ENCODE assay signal across 15 cellular contexts in the genomic region with DNA sequence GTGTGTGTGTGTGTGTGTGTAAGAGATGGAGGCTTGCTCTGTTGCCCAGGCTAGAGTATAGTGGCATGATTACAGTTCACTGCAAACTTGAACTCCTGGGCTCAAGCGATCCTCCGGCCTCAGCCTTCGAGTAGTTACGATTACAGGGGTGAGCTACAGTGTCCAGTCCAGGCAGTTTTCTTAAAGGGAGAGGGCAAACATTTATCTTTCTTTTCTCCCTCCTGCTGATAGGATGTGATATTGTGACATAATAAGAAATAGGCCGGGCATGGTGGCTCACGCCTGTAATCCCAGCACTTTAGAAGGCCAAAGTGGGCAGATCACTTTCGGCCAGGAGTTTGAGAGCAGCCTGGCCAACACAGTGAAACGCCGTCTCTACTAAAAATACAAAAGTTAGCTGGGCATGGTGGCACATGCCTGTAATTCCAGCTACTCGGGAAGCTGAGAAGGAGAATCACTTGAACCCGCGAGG. TPM values are rescaled to one million over a fixed set of nuclear protein-coding genes. Genes with fewer than 3 reads are reported as not detected.
DNase-seq lines count a peak whose midpoint lies in the region; ATAC-seq, FAIRE-seq and TF ChIP-seq lines count a peak whose summit lies in the region.
"Had no signal": no experiment of that assay in that cellular context is flagged by ENCODE, and none has a peak within 500 bp of the region (broad histone marks: within the 10 kb centered on the region; RNA-seq: fewer than 3 reads in every experiment).

No MANE protein-coding gene starts in this region.

- TSS peak; percentile 84 for BruUV-seq in HepG2 (replicated peaks; lab: Mats Ljungman, UMichigan)

- H3K27ac Mint-ChIP-seq in activated CD4-positive, alpha-beta memory T cell treated with anti-CD3 and anti-CD28 coated beads for 36 hours: peak overlapping the region; percentile 92
- peak overlapping the region in 8 of 9 donors; percentile 91 to 99 (median 98) for H3K27ac Mint-ChIP-seq in naive thymus-derived CD4-positive, alpha-beta T cell

- CTCF ChIA-PET in HepG2 (lab: Yijun Ruan, JAX; ENCODE audit: low intra/inter-chr PET ratio, low total read pairs): no interaction called here
- CTCF ChIA-PET in activated CD4-positive, alpha-beta memory T cell treated with anti-CD3 and anti-CD28 coated beads for 36 hours (lab: Charles Lee): interaction anchor here (0.9 to 2.5 kb wide), 2 partner anchors 17 to 54 kb away, joined by 6 to 7 read pairs; no protein-coding TSS in a partner anchor
- CTCF ChIA-PET in naive thymus-derived CD4-positive, alpha-beta T cell (lab: Charles Lee): interaction anchor here (0.6 to 1.4 kb wide), 4 partner anchors 13 to 233 kb away, joined by 3 to 6 read pairs (median 4); no protein-coding TSS in a partner anchor

- H3K4me3 Mint-ChIP-seq in activated CD4-positive, alpha-beta memory T cell treated with anti-CD3 and anti-CD28 coated beads for 36 hours: no peak overlapping the region
- H3K4me3 Mint-ChIP-seq in naive thymus-derived CD4-positive, alpha-beta T cell: peak overlapping the region; percentile 64 to 87 (median 79)
- H3K4me3 Mint-ChIP-seq: activated B cell treated with CpG ODN at 0.5 μM for 24 hours had no signal

- H3K9me3 ChIP-seq in HepG2 (ENCODE audit: low read length) (no peaks in the 10 kb centered on the region), right lobe of liver (no peaks in the 10 kb centered on the region), tibial nerve (no peaks in the 10 kb centered on the region)
- H3K9me3 ChIP-seq in naive thymus-derived CD4-positive, alpha-beta T cell (ENCODE audit: control insufficient read depth in 2 of 3, low read length in 3 of 3): no peaks in the 10 kb centered on the region
- H3K9me3 ChIP-seq: lower lobe of right lung, neutrophil, testis had no signal

- peak overlapping the region; percentile 82 for H3K4me2 ChIP-seq in HepG2 (ENCODE audit: low read depth, low read length)

- peak overlapping the region; percentile 76 for H2AFZ ChIP-seq in HepG2 (ENCODE audit: low read length)

- H3K79me2 ChIP-seq in HepG2 (ENCODE audit: insufficient read depth, low read length): no peaks in the 10 kb centered on the region

- H3K9me3 Mint-ChIP-seq in activated CD4-positive, alpha-beta memory T cell treated with anti-CD3 and anti-CD28 coated beads for 36 hours: no peaks in the 10 kb centered on the region
- peaks cover 0 to 2% (median 0%) of the 10 kb centered on the region in 11 donors for H3K9me3 Mint-ChIP-seq in naive thymus-derived CD4-positive, alpha-beta T cell
- H3K9me3 Mint-ChIP-seq: activated B cell treated with CpG ODN at 0.5 μM for 24 hours had no signal

- POLR2A ChIA-PET in HepG2 (lab: Yijun Ruan, JAX): interaction anchor here (1.0 to 2.1 kb wide), 5 partner anchors 12 to 55 kb away, joined by 3 to 15 read pairs (median 3); a partner anchor contains a TSS
- POLR2A ChIA-PET in activated CD4-positive, alpha-beta memory T cell treated with anti-CD3 and anti-CD28 coated beads for 36 hours (lab: Charles Lee): interaction anchor here (1.2 kb wide), 1 partner anchor 41 kb away, joined by 3 read pairs; no protein-coding TSS in a partner anchor
- POLR2A ChIA-PET in naive thymus-derived CD4-positive, alpha-beta T cell (lab: Charles Lee): interaction anchor here (0.6 to 1.6 kb wide), 4 partner anchors 27 to 755 kb away, joined by 3 to 4 read pairs (median 4); a partner anchor contains a TSS

- DNase-seq in HepG2 (ENCODE audit: low spot score): no peak
- DNase-seq in right lobe of liver: no peak
- no peak for DNase-seq in activated CD4-positive, alpha-beta memory T cell treated with anti-CD3 and anti-CD28 coated beads for 36 hours
- DNase-seq in naive thymus-derived CD4-positive, alpha-beta T cell: no peak
- no peak for DNase-seq in islet precursor cell
- DNase-seq in tibial nerve (ENCODE audit: low spot score in 2 of 2): no peak
- DNase-seq in G401 (ENCODE audit: low spot score): no peak
- no peak for DNase-seq in NCI-H2107 (lab: John Stamatoyannopoulos, UW)
- DNase-seq: activated B cell treated with CpG ODN at 0.5 μM for 24 hours, lower lobe of right lung, NCI-H1092, testis had no signal

- H3K4me3 ChIP-seq in HepG2 (replicated peaks in 1 of 3; ENCODE audit: insufficient read depth in 1 of 3, low read depth in 2 of 3, low read length in 3 of 3) (peak overlapping the region; percentile 1 to 50 (median 33); a peak in 5 of 6 replicates), right lobe of liver (no peak overlapping the region), tibial nerve (no peak overlapping the region)
- H3K4me3 ChIP-seq in naive thymus-derived CD4-positive, alpha-beta T cell (ENCODE audit: low read length): peak overlapping the region; percentile 32
- H3K4me3 ChIP-seq: lower lobe of right lung, SK-N-MC, testis had no signal

- H3K36me3 ChIP-seq in HepG2 (replicated peaks in 1 of 2; ENCODE audit: control insufficient read depth in 1 of 2, insufficient read depth in 2 of 2, low read length in 2 of 2) (no peaks in the 10 kb centered on the region), right lobe of liver (no peaks in the 10 kb centered on the region), tibial nerve (no peaks in the 10 kb centered on the region)
- no peaks in the 10 kb centered on the region for H3K36me3 ChIP-seq in naive thymus-derived CD4-positive, alpha-beta T cell (ENCODE audit: control insufficient read depth in 2 of 3, insufficient read depth in 3 of 3, low read length in 3 of 3)
- H3K36me3 ChIP-seq: lower lobe of right lung, neutrophil had no signal

- no peaks in the 10 kb centered on the region for H3K27me3 Mint-ChIP-seq in activated CD4-positive, alpha-beta memory T cell treated with anti-CD3 and anti-CD28 coated beads for 36 hours
- H3K27me3 Mint-ChIP-seq in naive thymus-derived CD4-positive, alpha-beta T cell: no peaks in the 10 kb centered on the region
- H3K27me3 Mint-ChIP-seq: activated B cell treated with CpG ODN at 0.5 μM for 24 hours had no signal

- peak; percentile 47 for ATAC-seq in HepG2
- ATAC-seq in right lobe of liver: no peak
- ATAC-seq in naive thymus-derived CD4-positive, alpha-beta T cell: no peak

- H3K9ac ChIP-seq in HepG2 (ENCODE audit: insufficient read depth, low read depth, low read length): peak overlapping the region; percentile 61

- intact Hi-C loops in HepG2 (cut with micrococcal nuclease; ENCODE audit: unreplicated experiment) (no loop called here), right lobe of liver (cut with DNase I) (no loop called here)
- intact Hi-C loops in activated CD4-positive, alpha-beta memory T cell treated with anti-CD3 and anti-CD28 coated beads for 36 hours (cut with micrococcal nuclease): no loop called here
- intact Hi-C loops in naive thymus-derived CD4-positive, alpha-beta T cell (cut with micrococcal nuclease): loop anchor here in 1 of 2 donors (5.0 kb wide), 1 partner anchor 1767 kb away; a partner anchor contains a TSS

- H3K4me1 ChIP-seq in HepG2 (ENCODE audit: insufficient read depth, low read length) (peaks cover 42% of the 10 kb centered on the region), right lobe of liver (peaks cover 0 to 3% (median 0%) of the 10 kb centered on the region in 4 donors), tibial nerve (no peaks in the 10 kb centered on the region)
- peaks cover 22 to 24% of the 10 kb centered on the region in 2 donors for H3K4me1 ChIP-seq in naive thymus-derived CD4-positive, alpha-beta T cell (ENCODE audit: control insufficient read depth in 2 of 2, insufficient read depth in 2 of 2, low read length in 2 of 2)
- H3K4me1 ChIP-seq: lower lobe of right lung, testis had no signal

- TF ChIP-seq POLR2A in HepG2 (IDR thresholded peaks at IDR 0.05; ENCODE audit: insufficient read depth in 1 of 2, low read depth in 2 of 2, low read length in 2 of 2) (no peak; a peak in 1 of 4 replicates), right lobe of liver (IDR thresholded peaks at IDR 0.05) (no peak), tibial nerve (IDR thresholded peaks at IDR 0.05) (no peak)

- no peaks in the 10 kb centered on the region for H4K20me1 ChIP-seq in HepG2 (ENCODE audit: insufficient read depth, low read length)

- TF ChIP-seq EP300 in HepG2 (IDR thresholded peaks at IDR 0.05; ENCODE audit: low read depth in 2 of 2, low read length in 2 of 2) (no peak), HepG2 (CRISPR knock-in tag; IDR thresholded peaks at IDR 0.05; ENCODE audit: borderline replicate concordance) (no peak), tibial nerve (IDR thresholded peaks at IDR 0.05) (no peak)

- H3K27ac ChIP-seq in HepG2 (ENCODE audit: extremely low read length, insufficient read depth, low read length): peak overlapping the region; percentile 49
- no peak overlapping the region for H3K27ac ChIP-seq in right lobe of liver
- no peak overlapping the region for H3K27ac ChIP-seq in naive thymus-derived CD4-positive, alpha-beta T cell (ENCODE audit: low read depth, low read length)
- H3K27ac ChIP-seq in tibial nerve: no peak overlapping the region
- H3K27ac ChIP-seq: lower lobe of right lung, neutrophil, SK-N-MC, testis had no signal

- H3K36me3 Mint-ChIP-seq in activated CD4-positive, alpha-beta memory T cell treated with anti-CD3 and anti-CD28 coated beads for 36 hours: no peaks in the 10 kb centered on the region
- peaks cover 0 to 6% (median 0%) of the 10 kb centered on the region in 5 donors for H3K36me3 Mint-ChIP-seq in naive thymus-derived CD4-positive, alpha-beta T cell

- 2% methylated on average over 12 of the region's 12 CpGs for whole genome bisulfite sequencing in HepG2 (ENCODE audit: low lambda C conversion rate)
- WGBS in right lobe of liver (ENCODE audit: insufficient coverage, low coverage, low lambda C conversion rate, missing lambda C conversion rate): 97% methylated on average over 8 of the region's 12 CpGs
- 75 to 78% methylated on average over 12 of the region's 12 CpGs for WGBS in tibial nerve, 2 donors

- H3K4me1 Mint-ChIP-seq in activated CD4-positive, alpha-beta memory T cell treated with anti-CD3 and anti-CD28 coated beads for 36 hours (ENCODE audit: low read depth): peaks cover 31% of the 10 kb centered on the region
- peaks cover 20 to 49% (median 33%) of the 10 kb centered on the region in 7 donors for H3K4me1 Mint-ChIP-seq in naive thymus-derived CD4-positive, alpha-beta T cell

- in situ Hi-C loops in HepG2 (cut with HindIII; ENCODE audit: extremely low pct_ligation_motif_present, low pct_unique_long_range_greater_than_20kb): no loop called here
- in situ Hi-C loops in G401 (cut with HindIII; ENCODE audit: low sequenced_read_pairs): no loop called here

- H3K27me3 ChIP-seq in HepG2 (ENCODE audit: control insufficient read depth in 1 of 2, insufficient read depth in 2 of 2, low read length in 2 of 2) (no peaks in the 10 kb centered on the region), right lobe of liver (no peaks in the 10 kb centered on the region), tibial nerve (no peaks in the 10 kb centered on the region)
- H3K27me3 ChIP-seq in naive thymus-derived CD4-positive, alpha-beta T cell (ENCODE audit: control insufficient read depth in 2 of 2, insufficient read depth in 2 of 2, low read length in 2 of 2): no peaks in the 10 kb centered on the region
- H3K27me3 ChIP-seq: neutrophil, testis had no signal

- no peak for TF ChIP-seq RAD21 in HepG2 (CRISPR knock-in tag; IDR thresholded peaks at IDR 0.05)

- TF ChIP-seq CTCF in HepG2 (CRISPR knock-in tag; IDR thresholded peaks at IDR 0.05) (no peak), right lobe of liver (IDR thresholded peaks at IDR 0.05) (no peak), tibial nerve (IDR thresholded peaks at IDR 0.05) (no peak)

- peak; percentile 21 for FAIRE-seq in HepG2 (lab: Jason Lieb, UNC)
- FAIRE-seq: HTR-8/SVneo had no signal

RNA-seq across cellular contexts. Expression of a gene that starts 31.8 kb away (rescaled TPM):
- 28.9 and 30.2 TPM in 2 replicates for total RNA-seq in HepG2 (2016; rRNA removed; fragmentation: Illumina TruSeq; extraction: Trizol)
- total RNA-seq in HepG2 (2016; cell fraction: cytosol; rRNA removed; fragmentation: Illumina TruSeq; extraction: Trizol; ENCODE audit: low read depth): 16.2 and 21.0 TPM in 2 replicates
- total RNA-seq in HepG2 (2016; cell fraction: insoluble cytoplasmic fraction; rRNA removed; fragmentation: Illumina TruSeq; extraction: Trizol): 26.9 and 28.6 TPM in 2 replicates
- total RNA-seq in HepG2 (2016; cell fraction: membrane; rRNA removed; fragmentation: Illumina TruSeq; extraction: Trizol): 15.5 and 15.9 TPM in 2 replicates
- total RNA-seq in HepG2 (2016; cell fraction: nucleus; rRNA removed; fragmentation: Illumina TruSeq; extraction: Trizol): 33.5 and 40.7 TPM in 2 replicates
- polyA plus RNA-seq in HepG2 (2011; rRNA removed): 42.8 and 43.7 TPM in 2 replicates
- polyA plus RNA-seq in HepG2 (2011; cell fraction: cytosol; rRNA removed): 26.7 and 33.0 TPM in 2 replicates
- 30.4 and 31.8 TPM in 2 replicates for polyA plus RNA-seq in HepG2 (2011; cell fraction: nucleus; rRNA removed)
- polyA plus RNA-seq in HepG2 (2012): 21.0 and 26.9 TPM in 2 replicates
- polyA plus RNA-seq in HepG2 (2016; cell fraction: cytosol; fragmentation: Illumina TruSeq; extraction: Trizol; ENCODE audit: low read depth): 0.83 and 0.97 TPM in 2 replicates
- polyA plus RNA-seq in HepG2 (2016; cell fraction: insoluble cytoplasmic fraction; fragmentation: Illumina TruSeq; extraction: Trizol; ENCODE audit: low read depth): 22.9 and 23.8 TPM in 2 replicates
- 3.9 and 5.6 TPM in 2 replicates for polyA plus RNA-seq in HepG2 (2016; cell fraction: membrane; fragmentation: Illumina TruSeq; extraction: Trizol; ENCODE audit: low read depth)
- 35.5 and 36.6 TPM in 2 replicates for polyA plus RNA-seq in HepG2 (2016; cell fraction: nucleus; fragmentation: Illumina TruSeq; extraction: Trizol; ENCODE audit: insufficient read depth, low read depth)
- polyA minus RNA-seq in HepG2 (2011; rRNA and poly(A)+ RNA removed; ENCODE audit: low replicate concordance): 62.5 and 153 TPM in 2 replicates
- polyA minus RNA-seq in HepG2 (2011; cell fraction: cytosol; rRNA and poly(A)+ RNA removed): 23.9 and 31.3 TPM in 2 replicates
- 47.6 and 65.9 TPM in 2 replicates for polyA minus RNA-seq in HepG2 (2011; cell fraction: nucleus; rRNA and poly(A)+ RNA removed)
- total RNA-seq in right lobe of liver: 10 to 100 TPM; 35.4 to 63.4 (median 43.1) TPM
- total RNA-seq in activated CD4-positive, alpha-beta memory T cell treated with anti-CD3 and anti-CD28 coated beads for 36 hours: 10 to 100 TPM; 69.2 to 71.8 TPM
- 10 to 100 TPM; 54.7 to 89.3 (median 65.1) TPM for total RNA-seq in naive thymus-derived CD4-positive, alpha-beta T cell
- 10 to 100 TPM; 13.6 to 25.8 TPM for polyA plus RNA-seq in naive thymus-derived CD4-positive, alpha-beta T cell
- 100 to 1,000 TPM in 1 of 4 donors, 10 to 100 TPM in 3; 89.2 to 105 (median 90.9) TPM for total RNA-seq in tibial nerve
- total RNA-seq in G401 (2014; rRNA removed; shearing (Covaris generic)): 19.7 and 21.6 TPM in 2 replicates

RNA-seq across cellular contexts. Expression of a gene that starts 46.4 kb away (rescaled TPM):
- total RNA-seq in HepG2 (2016; rRNA removed; fragmentation: Illumina TruSeq; extraction: Trizol): 14.2 and 20.9 TPM in 2 replicates
- total RNA-seq in HepG2 (2016; cell fraction: cytosol; rRNA removed; fragmentation: Illumina TruSeq; extraction: Trizol; ENCODE audit: low read depth): 4.6 and 5.1 TPM in 2 replicates
- total RNA-seq in HepG2 (2016; cell fraction: insoluble cytoplasmic fraction; rRNA removed; fragmentation: Illumina TruSeq; extraction: Trizol): 14.0 and 22.1 TPM in 2 replicates
- total RNA-seq in HepG2 (2016; cell fraction: membrane; rRNA removed; fragmentation: Illumina TruSeq; extraction: Trizol): 7.2 and 7.6 TPM in 2 replicates
- total RNA-seq in HepG2 (2016; cell fraction: nucleus; rRNA removed; fragmentation: Illumina TruSeq; extraction: Trizol): 30.3 and 32.1 TPM in 2 replicates
- polyA plus RNA-seq in HepG2 (2011; rRNA removed): 18.6 and 20.5 TPM in 2 replicates
- polyA plus RNA-seq in HepG2 (2011; cell fraction: cytosol; rRNA removed): 9.6 and 13.2 TPM in 2 replicates
- 37.9 and 40.8 TPM in 2 replicates for polyA plus RNA-seq in HepG2 (2011; cell fraction: nucleus; rRNA removed)
- 20.5 and 20.8 TPM in 2 replicates for polyA plus RNA-seq in HepG2 (2012)
- polyA plus RNA-seq in HepG2 (2016; cell fraction: cytosol; fragmentation: Illumina TruSeq; extraction: Trizol; ENCODE audit: low read depth): 1.9 and 2.0 TPM in 2 replicates
- 15.5 and 16.5 TPM in 2 replicates for polyA plus RNA-seq in HepG2 (2016; cell fraction: insoluble cytoplasmic fraction; fragmentation: Illumina TruSeq; extraction: Trizol; ENCODE audit: low read depth)
- polyA plus RNA-seq in HepG2 (2016; cell fraction: membrane; fragmentation: Illumina TruSeq; extraction: Trizol; ENCODE audit: low read depth): 3.5 and 4.0 TPM in 2 replicates
- 75.5 and 80.1 TPM in 2 replicates for polyA plus RNA-seq in HepG2 (2016; cell fraction: nucleus; fragmentation: Illumina TruSeq; extraction: Trizol; ENCODE audit: insufficient read depth, low read depth)
- 9.4 and 18.6 TPM in 2 replicates for polyA minus RNA-seq in HepG2 (2011; rRNA and poly(A)+ RNA removed; ENCODE audit: low replicate concordance)
- polyA minus RNA-seq in HepG2 (2011; cell fraction: cytosol; rRNA and poly(A)+ RNA removed): 8.1 and 11.2 TPM in 2 replicates
- 40.6 and 42.0 TPM in 2 replicates for polyA minus RNA-seq in HepG2 (2011; cell fraction: nucleus; rRNA and poly(A)+ RNA removed)
- 10 to 100 TPM in 2 of 6 experiments, 1 to 10 TPM in 4; 8.5 to 13.0 (median 9.3) TPM for total RNA-seq in right lobe of liver
- total RNA-seq in activated CD4-positive, alpha-beta memory T cell treated with anti-CD3 and anti-CD28 coated beads for 36 hours: 10 to 100 TPM; 27.7 to 28.5 TPM
- total RNA-seq in naive thymus-derived CD4-positive, alpha-beta T cell: 10 to 100 TPM; 44.4 to 54.0 (median 46.8) TPM
- polyA plus RNA-seq in naive thymus-derived CD4-positive, alpha-beta T cell: 10 to 100 TPM; 10.6 to 19.7 TPM
- total RNA-seq in tibial nerve: 10 to 100 TPM; 22.2 to 32.6 (median 27.4) TPM
- total RNA-seq in G401 (2014; rRNA removed; shearing (Covaris generic)): 19.4 and 24.7 TPM in 2 replicates

Comparison
In these comparisons a context has a peak if more than half of its experiments do, and no peak if none do; other contexts are left out.
1. H3K4me3 ChIP-seq: peak in HepG2 (3 of 3) and naive thymus-derived CD4-positive, alpha-beta T cell (single experiment); none in right lobe of liver (0 of 3) and tibial nerve (0 of 4).